8 cellular contexts compared by ENCODE assay signal in genomic region chr10:110802090-110802489, GRCh38.
DNase-seq lines count a peak whose midpoint lies in the region; TF ChIP-seq lines count a peak whose summit lies in the region.

No MANE protein-coding gene starts in this region.

- H3K4me3 ChIP-seq in MG63 (no peak overlapping the region), colonic mucosa (no peak overlapping the region)

- H3K27ac ChIP-seq in colonic mucosa = peak overlapping the region; percentile 26

- H3K36me3 ChIP-seq in MG63 = no peaks in the 10 kb centered on the region
- no peaks in the 10 kb centered on the region for H3K36me3 ChIP-seq in colonic mucosa

- no peaks in the 10 kb centered on the region for H3K9me3 ChIP-seq in MG63
- no peaks in the 10 kb centered on the region for H3K9me3 ChIP-seq in colonic mucosa

- intact Hi-C loops in colonic mucosa (cut with DNase I) = loop anchor here (5.0 kb wide), 1 partner anchor 90 kb away; no protein-coding TSS in a partner anchor

- TF ChIP-seq CTCF in colonic mucosa (IDR thresholded peaks at IDR 0.05) = no peak

- H3K4me1 ChIP-seq in colonic mucosa = peaks cover 5% of the 10 kb centered on the region

- H3K27me3 ChIP-seq in MG63 (no peaks in the 10 kb centered on the region), colonic mucosa (no peaks in the 10 kb centered on the region)

- no peak overlapping the region for H3K9ac ChIP-seq in colonic mucosa (ENCODE audit: low read depth in 2 of 2, low read length in 2 of 2)

- DNase-seq in DMS 273 treated with DMSO at 0.1 percent for 48 hours (lab: John Stamatoyannopoulos, UW) (peak; percentile 46), MG63 (peak; percentile 59), colonic mucosa (no peak), pons (ENCODE audit: low spot score) (peak; percentile 58), SHP77 (lab: John Stamatoyannopoulos, UW) (no peak), NCI-H510A (lab: John Stamatoyannopoulos, UW) (no peak), NCI-H2196 treated with DMSO at 0.1 percent for 48 hours (lab: John Stamatoyannopoulos, UW; ENCODE audit: unreplicated experiment) (no peak)
- DNase-seq in effector CD4-positive, alpha-beta T cell = no peak

Comparison
In these comparisons a context has a peak if more than half of its experiments do, and no peak if none do; other contexts are left out.
1. DNase-seq: peak in DMS 273 treated with DMSO at 0.1 percent for 48 hours (single experiment), MG63 (single experiment) and pons (single experiment); none in colonic mucosa (single experiment), SHP77 (0 of 2), NCI-H510A (single experiment), effector CD4-positive, alpha-beta T cell (single experiment) and NCI-H2196 treated with DMSO at 0.1 percent for 48 hours (single experiment).